ENCODE assay signal across 1 cellular context in the genomic region with DNA sequence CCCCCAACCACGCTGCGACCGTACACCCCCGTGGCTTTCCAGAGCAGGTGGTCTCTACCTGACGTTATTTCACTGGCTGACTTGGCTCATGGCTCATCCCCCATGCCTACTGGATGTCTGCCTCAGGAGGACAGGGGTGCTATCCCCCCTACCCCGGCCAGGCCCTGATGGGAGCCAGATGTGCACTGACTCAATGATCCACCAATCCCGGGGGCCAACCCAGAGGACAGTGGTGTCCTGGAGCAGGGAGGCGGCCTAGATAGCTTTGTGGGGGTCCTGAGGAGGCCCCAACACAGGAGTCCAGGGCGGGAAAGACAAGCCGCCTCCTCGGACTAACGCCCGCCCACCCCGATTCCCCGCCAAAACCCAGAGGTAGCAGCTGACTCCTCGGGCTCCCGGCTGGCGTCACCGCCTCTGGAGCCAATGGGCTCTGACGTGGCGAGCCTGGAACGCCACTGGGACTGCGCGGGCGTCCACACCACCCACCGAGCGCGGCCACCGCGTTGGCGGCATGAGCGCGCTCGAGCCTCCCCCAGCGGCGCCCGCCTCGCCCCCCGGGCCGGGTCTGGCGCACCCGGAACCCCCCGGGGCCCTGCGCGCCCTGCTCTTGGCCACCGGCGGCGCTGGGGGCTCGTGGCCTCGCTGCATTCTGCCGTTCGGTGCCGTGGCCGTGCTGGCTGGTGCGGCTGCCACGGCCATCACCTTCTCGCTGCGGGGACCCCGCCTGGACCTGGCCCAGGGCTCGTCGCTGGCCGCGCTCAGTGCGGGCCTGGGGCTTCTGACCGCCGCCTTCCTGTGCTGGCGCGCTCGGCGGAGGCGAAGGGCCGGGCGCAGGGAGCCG.
TF ChIP-seq lines count a peak whose summit lies in the region.

No MANE protein-coding gene starts in this region.

TF ChIP-seq in HEK293, 187 proteins besides CTCF, POLR2A, EP300 and RAD21 (continues in another document):
- TF ChIP-seq ZNF555 (tag by site-specific recombination; conservative IDR thresholded peaks at IDR 0.05), result no peak
- TF ChIP-seq ZBTB20 (tag by site-specific recombination; IDR thresholded peaks at IDR 0.05), result 0 out of 2 replicates have a peak, but pooled peaks have one; percentile 16
- 0 out of 2 replicates have a peak, but pooled peaks have one; percentile 30 for TF ChIP-seq ZNF610 (tag by site-specific recombination; IDR thresholded peaks at IDR 0.05; ENCODE audit: borderline replicate concordance)
- TF ChIP-seq ZNF24 (tag by site-specific recombination; IDR thresholded peaks at IDR 0.05), result 0 out of 2 replicates have a peak, but pooled peaks have one; percentile 29
- peak; percentile 97 for TF ChIP-seq GLIS1 (tag by site-specific recombination; IDR thresholded peaks at IDR 0.05)
- peak; percentile 45 for TF ChIP-seq ZXDB (tag by site-specific recombination; IDR thresholded peaks at IDR 0.05)
- TF ChIP-seq ZNF571 (tag by site-specific recombination; IDR thresholded peaks at IDR 0.05), result no peak
- peak; percentile 72; the same call in 1 of the 2 replicates for TF ChIP-seq KLF10 (tag by site-specific recombination; IDR thresholded peaks at IDR 0.05)
- TF ChIP-seq, protein P1, sequence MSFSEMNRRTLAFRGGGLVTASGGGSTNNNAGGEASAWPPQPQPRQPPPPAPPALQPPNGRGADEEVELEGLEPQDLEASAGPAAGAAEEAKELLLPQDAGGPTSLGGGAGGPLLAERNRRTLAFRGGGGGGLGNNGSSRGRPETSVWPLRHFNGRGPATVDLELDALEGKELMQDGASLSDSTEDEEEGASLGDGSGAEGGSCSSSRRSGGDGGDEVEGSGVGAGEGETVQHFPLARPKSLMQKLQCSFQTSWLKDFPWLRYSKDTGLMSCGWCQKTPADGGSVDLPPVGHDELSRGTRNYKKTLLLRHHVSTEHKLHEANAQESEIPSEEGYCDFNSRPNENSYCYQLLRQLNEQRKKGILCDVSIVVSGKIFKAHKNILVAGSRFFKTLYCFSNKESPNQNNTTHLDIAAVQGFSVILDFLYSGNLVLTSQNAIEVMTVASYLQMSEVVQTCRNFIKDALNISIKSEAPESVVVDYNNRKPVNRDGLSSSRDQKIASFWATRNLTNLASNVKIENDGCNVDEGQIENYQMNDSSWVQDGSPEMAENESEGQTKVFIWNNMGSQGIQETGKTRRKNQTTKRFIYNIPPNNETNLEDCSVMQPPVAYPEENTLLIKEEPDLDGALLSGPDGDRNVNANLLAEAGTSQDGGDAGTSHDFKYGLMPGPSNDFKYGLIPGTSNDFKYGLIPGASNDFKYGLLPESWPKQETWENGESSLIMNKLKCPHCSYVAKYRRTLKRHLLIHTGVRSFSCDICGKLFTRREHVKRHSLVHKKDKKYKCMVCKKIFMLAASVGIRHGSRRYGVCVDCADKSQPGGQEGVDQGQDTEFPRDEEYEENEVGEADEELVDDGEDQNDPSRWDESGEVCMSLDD (tag by site-specific recombination; IDR thresholded peaks at IDR 0.05), result peak; percentile 43; the same call in 1 of the 2 replicates
- peak; percentile 40; the same call in 1 of the 2 replicates for TF ChIP-seq KLF8 (tag by site-specific recombination; IDR thresholded peaks at IDR 0.05)
- TF ChIP-seq ZNF133 (tag by site-specific recombination; IDR thresholded peaks at IDR 0.05), result no peak
- TF ChIP-seq, protein P2, sequence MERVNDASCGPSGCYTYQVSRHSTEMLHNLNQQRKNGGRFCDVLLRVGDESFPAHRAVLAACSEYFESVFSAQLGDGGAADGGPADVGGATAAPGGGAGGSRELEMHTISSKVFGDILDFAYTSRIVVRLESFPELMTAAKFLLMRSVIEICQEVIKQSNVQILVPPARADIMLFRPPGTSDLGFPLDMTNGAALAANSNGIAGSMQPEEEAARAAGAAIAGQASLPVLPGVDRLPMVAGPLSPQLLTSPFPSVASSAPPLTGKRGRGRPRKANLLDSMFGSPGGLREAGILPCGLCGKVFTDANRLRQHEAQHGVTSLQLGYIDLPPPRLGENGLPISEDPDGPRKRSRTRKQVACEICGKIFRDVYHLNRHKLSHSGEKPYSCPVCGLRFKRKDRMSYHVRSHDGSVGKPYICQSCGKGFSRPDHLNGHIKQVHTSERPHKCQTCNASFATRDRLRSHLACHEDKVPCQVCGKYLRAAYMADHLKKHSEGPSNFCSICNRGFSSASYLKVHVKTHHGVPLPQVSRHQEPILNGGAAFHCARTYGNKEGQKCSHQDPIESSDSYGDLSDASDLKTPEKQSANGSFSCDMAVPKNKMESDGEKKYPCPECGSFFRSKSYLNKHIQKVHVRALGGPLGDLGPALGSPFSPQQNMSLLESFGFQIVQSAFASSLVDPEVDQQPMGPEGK (tag by site-specific recombination; IDR thresholded peaks at IDR 0.05), result peak; percentile 79; the same call in 1 of the 2 replicates
- TF ChIP-seq, protein P3, sequence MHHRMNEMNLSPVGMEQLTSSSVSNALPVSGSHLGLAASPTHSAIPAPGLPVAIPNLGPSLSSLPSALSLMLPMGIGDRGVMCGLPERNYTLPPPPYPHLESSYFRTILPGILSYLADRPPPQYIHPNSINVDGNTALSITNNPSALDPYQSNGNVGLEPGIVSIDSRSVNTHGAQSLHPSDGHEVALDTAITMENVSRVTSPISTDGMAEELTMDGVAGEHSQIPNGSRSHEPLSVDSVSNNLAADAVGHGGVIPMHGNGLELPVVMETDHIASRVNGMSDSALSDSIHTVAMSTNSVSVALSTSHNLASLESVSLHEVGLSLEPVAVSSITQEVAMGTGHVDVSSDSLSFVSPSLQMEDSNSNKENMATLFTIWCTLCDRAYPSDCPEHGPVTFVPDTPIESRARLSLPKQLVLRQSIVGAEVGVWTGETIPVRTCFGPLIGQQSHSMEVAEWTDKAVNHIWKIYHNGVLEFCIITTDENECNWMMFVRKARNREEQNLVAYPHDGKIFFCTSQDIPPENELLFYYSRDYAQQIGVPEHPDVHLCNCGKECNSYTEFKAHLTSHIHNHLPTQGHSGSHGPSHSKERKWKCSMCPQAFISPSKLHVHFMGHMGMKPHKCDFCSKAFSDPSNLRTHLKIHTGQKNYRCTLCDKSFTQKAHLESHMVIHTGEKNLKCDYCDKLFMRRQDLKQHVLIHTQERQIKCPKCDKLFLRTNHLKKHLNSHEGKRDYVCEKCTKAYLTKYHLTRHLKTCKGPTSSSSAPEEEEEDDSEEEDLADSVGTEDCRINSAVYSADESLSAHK (tag by site-specific recombination; IDR thresholded peaks at IDR 0.05), result no peak
- TF ChIP-seq EGR2 (tag by site-specific recombination; IDR thresholded peaks at IDR 0.05; ENCODE audit: low read depth), result peak; percentile 82
- TF ChIP-seq KLF7 (tag by site-specific recombination; IDR thresholded peaks at IDR 0.05; ENCODE audit: borderline replicate concordance), result no peak
- TF ChIP-seq ZBTB7A (tag by site-specific recombination; IDR thresholded peaks at IDR 0.05; ENCODE audit: low read depth), result peak; percentile 82; the same call in 1 of the 2 replicates
- TF ChIP-seq ZNF23 (tag by site-specific recombination; IDR thresholded peaks at IDR 0.05; ENCODE audit: borderline replicate concordance), result no peak
- no peak for TF ChIP-seq ZNF548 (tag by site-specific recombination; IDR thresholded peaks at IDR 0.05)
- TF ChIP-seq, protein P4, sequence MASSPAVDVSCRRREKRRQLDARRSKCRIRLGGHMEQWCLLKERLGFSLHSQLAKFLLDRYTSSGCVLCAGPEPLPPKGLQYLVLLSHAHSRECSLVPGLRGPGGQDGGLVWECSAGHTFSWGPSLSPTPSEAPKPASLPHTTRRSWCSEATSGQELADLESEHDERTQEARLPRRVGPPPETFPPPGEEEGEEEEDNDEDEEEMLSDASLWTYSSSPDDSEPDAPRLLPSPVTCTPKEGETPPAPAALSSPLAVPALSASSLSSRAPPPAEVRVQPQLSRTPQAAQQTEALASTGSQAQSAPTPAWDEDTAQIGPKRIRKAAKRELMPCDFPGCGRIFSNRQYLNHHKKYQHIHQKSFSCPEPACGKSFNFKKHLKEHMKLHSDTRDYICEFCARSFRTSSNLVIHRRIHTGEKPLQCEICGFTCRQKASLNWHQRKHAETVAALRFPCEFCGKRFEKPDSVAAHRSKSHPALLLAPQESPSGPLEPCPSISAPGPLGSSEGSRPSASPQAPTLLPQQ (tag by site-specific recombination; IDR thresholded peaks at IDR 0.05), result no peak
- no peak for TF ChIP-seq ZNF426 (tag by site-specific recombination; IDR thresholded peaks at IDR 0.05)
- TF ChIP-seq HOXD13 (CRISPR knock-in tag; IDR thresholded peaks at IDR 0.05; ENCODE audit: borderline replicate concordance), result no peak
- TF ChIP-seq ZFP41 (tag by site-specific recombination; IDR thresholded peaks at IDR 0.05; ENCODE audit: borderline replicate concordance), result no peak
- peak; percentile 63 for TF ChIP-seq ZEB2 (tag by site-specific recombination; IDR thresholded peaks at IDR 0.05)
- TF ChIP-seq ZNF341 (tag by site-specific recombination; IDR thresholded peaks at IDR 0.05; ENCODE audit: low read depth), result 0 out of 2 replicates have a peak, but pooled peaks have one; percentile 14
- no peak for TF ChIP-seq ZNF311 (tag by site-specific recombination; IDR thresholded peaks at IDR 0.05; ENCODE audit: borderline replicate concordance)
- no peak for TF ChIP-seq ZNF274 (IDR thresholded peaks at IDR 0.05; ENCODE audit: low read length)
- TF ChIP-seq ZNF274 (tag by site-specific recombination; IDR thresholded peaks at IDR 0.05; ENCODE audit: borderline replicate concordance), result no peak
- peak; percentile 80 for TF ChIP-seq SP3 (tag by site-specific recombination; IDR thresholded peaks at IDR 0.05)
- TF ChIP-seq, protein P5, sequence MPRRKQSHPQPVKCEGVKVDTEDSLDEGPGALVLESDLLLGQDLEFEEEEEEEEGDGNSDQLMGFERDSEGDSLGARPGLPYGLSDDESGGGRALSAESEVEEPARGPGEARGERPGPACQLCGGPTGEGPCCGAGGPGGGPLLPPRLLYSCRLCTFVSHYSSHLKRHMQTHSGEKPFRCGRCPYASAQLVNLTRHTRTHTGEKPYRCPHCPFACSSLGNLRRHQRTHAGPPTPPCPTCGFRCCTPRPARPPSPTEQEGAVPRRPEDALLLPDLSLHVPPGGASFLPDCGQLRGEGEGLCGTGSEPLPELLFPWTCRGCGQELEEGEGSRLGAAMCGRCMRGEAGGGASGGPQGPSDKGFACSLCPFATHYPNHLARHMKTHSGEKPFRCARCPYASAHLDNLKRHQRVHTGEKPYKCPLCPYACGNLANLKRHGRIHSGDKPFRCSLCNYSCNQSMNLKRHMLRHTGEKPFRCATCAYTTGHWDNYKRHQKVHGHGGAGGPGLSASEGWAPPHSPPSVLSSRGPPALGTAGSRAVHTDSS (tag by site-specific recombination; IDR thresholded peaks at IDR 0.05), result no peak; the same call in 1 of the 2 replicates
- TF ChIP-seq ZNF776 (tag by site-specific recombination; IDR thresholded peaks at IDR 0.05; ENCODE audit: borderline replicate concordance), result no peak
- peak; percentile 21; the same call in 1 of the 2 replicates for TF ChIP-seq ZFP69B (tag by site-specific recombination; IDR thresholded peaks at IDR 0.05)
- peak; percentile 96 for TF ChIP-seq ZFHX2 (tag by site-specific recombination; conservative IDR thresholded peaks at IDR 0.05)
- TF ChIP-seq, protein P6, sequence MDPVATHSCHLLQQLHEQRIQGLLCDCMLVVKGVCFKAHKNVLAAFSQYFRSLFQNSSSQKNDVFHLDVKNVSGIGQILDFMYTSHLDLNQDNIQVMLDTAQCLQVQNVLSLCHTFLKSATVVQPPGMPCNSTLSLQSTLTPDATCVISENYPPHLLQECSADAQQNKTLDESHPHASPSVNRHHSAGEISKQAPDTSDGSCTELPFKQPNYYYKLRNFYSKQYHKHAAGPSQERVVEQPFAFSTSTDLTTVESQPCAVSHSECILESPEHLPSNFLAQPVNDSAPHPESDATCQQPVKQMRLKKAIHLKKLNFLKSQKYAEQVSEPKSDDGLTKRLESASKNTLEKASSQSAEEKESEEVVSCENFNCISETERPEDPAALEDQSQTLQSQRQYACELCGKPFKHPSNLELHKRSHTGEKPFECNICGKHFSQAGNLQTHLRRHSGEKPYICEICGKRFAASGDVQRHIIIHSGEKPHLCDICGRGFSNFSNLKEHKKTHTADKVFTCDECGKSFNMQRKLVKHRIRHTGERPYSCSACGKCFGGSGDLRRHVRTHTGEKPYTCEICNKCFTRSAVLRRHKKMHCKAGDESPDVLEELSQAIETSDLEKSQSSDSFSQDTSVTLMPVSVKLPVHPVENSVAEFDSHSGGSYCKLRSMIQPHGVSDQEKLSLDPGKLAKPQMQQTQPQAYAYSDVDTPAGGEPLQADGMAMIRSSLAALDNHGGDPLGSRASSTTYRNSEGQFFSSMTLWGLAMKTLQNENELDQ (tag by site-specific recombination; IDR thresholded peaks at IDR 0.05; ENCODE audit: low read depth), result no peak
- no peak for TF ChIP-seq ZNF530 (tag by site-specific recombination; IDR thresholded peaks at IDR 0.05; ENCODE audit: low read depth)
- TF ChIP-seq SP2 (tag by site-specific recombination; IDR thresholded peaks at IDR 0.05), result peak; percentile 84
- TF ChIP-seq, protein P7, sequence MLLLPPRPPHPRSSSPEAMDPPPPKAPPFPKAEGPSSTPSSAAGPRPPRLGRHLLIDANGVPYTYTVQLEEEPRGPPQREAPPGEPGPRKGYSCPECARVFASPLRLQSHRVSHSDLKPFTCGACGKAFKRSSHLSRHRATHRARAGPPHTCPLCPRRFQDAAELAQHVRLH (tag by site-specific recombination; IDR thresholded peaks at IDR 0.05), result peak; percentile 21; the same call in 1 of the 2 replicates
- peak; percentile 93 for TF ChIP-seq IKZF3 (tag by site-specific recombination; IDR thresholded peaks at IDR 0.05)
- TF ChIP-seq GFI1B (tag by site-specific recombination; IDR thresholded peaks at IDR 0.05), result no peak
- peak; percentile 87 for TF ChIP-seq ZNF335 (tag by site-specific recombination; conservative IDR thresholded peaks at IDR 0.05)
- TF ChIP-seq ZNF184 (tag by site-specific recombination; IDR thresholded peaks at IDR 0.05), result peak; percentile 57; the same call in 1 of the 2 replicates
- TF ChIP-seq SP7 (tag by site-specific recombination; IDR thresholded peaks at IDR 0.05), result peak; percentile 39; the same call in 1 of the 2 replicates
- TF ChIP-seq ZBTB8A (tag by site-specific recombination; IDR thresholded peaks at IDR 0.05), result peak; percentile 71
- TF ChIP-seq ZNF121 (tag by site-specific recombination; IDR thresholded peaks at IDR 0.05), result no peak
- TF ChIP-seq, protein P8, sequence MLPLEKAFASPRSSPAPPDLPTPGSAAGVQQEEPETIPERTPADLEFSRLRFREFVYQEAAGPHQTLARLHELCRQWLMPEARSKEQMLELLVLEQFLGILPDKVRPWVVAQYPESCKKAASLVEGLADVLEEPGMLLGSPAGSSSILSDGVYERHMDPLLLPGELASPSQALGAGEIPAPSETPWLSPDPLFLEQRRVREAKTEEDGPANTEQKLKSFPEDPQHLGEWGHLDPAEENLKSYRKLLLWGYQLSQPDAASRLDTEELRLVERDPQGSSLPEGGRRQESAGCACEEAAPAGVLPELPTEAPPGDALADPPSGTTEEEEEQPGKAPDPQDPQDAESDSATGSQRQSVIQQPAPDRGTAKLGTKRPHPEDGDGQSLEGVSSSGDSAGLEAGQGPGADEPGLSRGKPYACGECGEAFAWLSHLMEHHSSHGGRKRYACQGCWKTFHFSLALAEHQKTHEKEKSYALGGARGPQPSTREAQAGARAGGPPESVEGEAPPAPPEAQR (tag by site-specific recombination; IDR thresholded peaks at IDR 0.05), result no peak
- TF ChIP-seq ZNF391 (tag by site-specific recombination; IDR thresholded peaks at IDR 0.05; ENCODE audit: borderline replicate concordance, low read depth), result no peak
- 0 out of 2 replicates have a peak, but pooled peaks have one; percentile 21 for TF ChIP-seq ZNF843 (tag by site-specific recombination; IDR thresholded peaks at IDR 0.05)
- TF ChIP-seq ZNF561 (tag by site-specific recombination; IDR thresholded peaks at IDR 0.05; ENCODE audit: borderline replicate concordance), result peak; percentile 69; the same call in 1 of the 2 replicates
- no peak for TF ChIP-seq BCL11A (tag by site-specific recombination; IDR thresholded peaks at IDR 0.05; ENCODE audit: low read depth)
- TF ChIP-seq HOXA7 (CRISPR knock-in tag; IDR thresholded peaks at IDR 0.05; ENCODE audit: borderline replicate concordance), result no peak
